In genomic region chr13:50123515-50123861, GRCh38 we compare ENCODE assay signal across 8 cellular contexts.
DNase-seq lines count a peak whose midpoint lies in the region; ATAC-seq and TF ChIP-seq lines count a peak whose summit lies in the region.

No MANE protein-coding gene starts in this region.

- CTCF ChIA-PET in AG04449 (lab: Yijun Ruan, JAX), result interaction anchor here (0.8 to 2.1 kb wide), 4 partner anchors 11 to 408 kb away, joined by 3 to 7 read pairs (median 3); no protein-coding TSS in a partner anchor

- peaks cover 33% of the 10 kb centered on the region for H3K4me1 ChIP-seq in muscle layer of colon (ENCODE audit: insufficient read depth, low read length)

- intact Hi-C loops in posterior vena cava (cut with DNase I), result loop anchor here in 1 of 2 donors (5.0 kb wide), 1 partner anchor 126 kb away; the partner anchor contains the start of gene TRIM13

- peak overlapping the region; percentile 91 for H3K27ac ChIP-seq in muscle layer of colon (ENCODE audit: low read depth, low read length)

- no peaks in the 10 kb centered on the region for H3K36me3 ChIP-seq in muscle layer of colon (ENCODE audit: insufficient read depth, low read length)

- peaks cover 3% of the 10 kb centered on the region for H3K9me3 ChIP-seq in muscle layer of colon (ENCODE audit: low read length)

- H3K4me3 ChIP-seq in AG04449 (ENCODE audit: low read depth, low read length) (peak overlapping the region; percentile 96), cardiac fibroblast (replicated peaks in 1 of 2; ENCODE audit: low read depth in 2 of 2, low read length in 2 of 2) (peak overlapping the region; percentile 87 to 92), muscle layer of colon (ENCODE audit: low read depth in 1 of 2, low read length in 2 of 2) (peak overlapping the region; percentile 73 to 86)

- ATAC-seq in HG02870 (IDR thresholded peaks at IDR 0.05; ENCODE audit: unreplicated experiment), result peak; percentile 3

- TF ChIP-seq CTCF in AG04449 (IDR thresholded peaks at IDR 0.05; ENCODE audit: insufficient read depth, low read length, missing control alignments) (no peak), cardiac fibroblast (IDR thresholded peaks at IDR 0.05; ENCODE audit: low read depth, low read length) (no peak)

- DNase-seq in AG04449 (ENCODE audit: low read depth, low spot score), result no peak
- DNase-seq in cardiac fibroblast (ENCODE audit: low read depth in 2 of 2), result no peak
- no peak for DNase-seq in amniotic stem cell (lab: John Stamatoyannopoulos, UW)
- no peak for DNase-seq in NCI-H774 (lab: John Stamatoyannopoulos, UW)
- no peak for DNase-seq in MV-4-11 (lab: John Stamatoyannopoulos, UW)
- DNase-seq in posterior vena cava (ENCODE audit: low spot score), result no peak

- peak overlapping the region; percentile 66 for H3K9ac ChIP-seq in muscle layer of colon (ENCODE audit: low read length)

- POLR2A ChIA-PET in AG04449 (lab: Yijun Ruan, JAX), result interaction anchor here (0.6 to 2.1 kb wide), 6 partner anchors 14 to 794 kb away, joined by 3 to 15 read pairs (median 4); no protein-coding TSS in a partner anchor

- H3K27me3 ChIP-seq in muscle layer of colon (ENCODE audit: control insufficient read depth in 1 of 2, insufficient read depth in 2 of 2, low read length in 2 of 2), result peaks cover 20 to 21% of the 10 kb centered on the region in 2 donors
